21 cellular contexts compared by ENCODE assay signal in the genomic region with DNA sequence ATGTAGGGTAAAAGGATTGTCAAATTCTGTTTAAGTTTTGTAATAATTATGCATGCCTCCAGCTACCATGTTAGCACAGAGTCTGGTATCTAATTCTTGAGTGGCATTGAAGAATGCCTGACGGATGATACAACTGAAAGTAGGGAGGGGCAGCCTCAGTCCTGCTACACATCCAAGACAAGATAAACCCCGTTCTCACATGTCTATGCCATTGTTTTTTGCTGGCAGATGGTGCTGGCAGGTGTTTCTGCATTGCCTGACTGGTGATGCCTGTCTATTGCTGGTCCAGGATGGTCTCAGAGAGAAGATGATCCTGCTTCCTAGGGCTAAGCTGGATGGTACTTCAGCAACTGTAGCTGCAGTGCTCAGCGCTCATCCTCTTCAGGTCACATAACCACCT.
"Had no signal": no experiment of that assay in that cellular context is flagged by ENCODE, and none has a peak within 500 bp of the region (broad histone marks: within the 10 kb centered on the region; RNA-seq: fewer than 3 reads in every experiment).

No MANE protein-coding gene starts in this region.

- H3K27me3 Mint-ChIP-seq: activated naive CD8-positive, alpha-beta T cell treated with anti-CD3 and anti-CD28 coated beads, Interleukin-2, amount 10 ng/mL, durations not matched to agents 7 days and 5 days; brain; central memory CD8-positive, alpha-beta T cell; naive thymus-derived CD8-positive, alpha-beta T cell; stimulated activated naive CD8-positive, alpha-beta T cell treated with anti-CD3 and anti-CD28 coated beads, Interleukin-15, amount 100 ng/mL, for 72 hours; type B pancreatic cell had no signal

- H3K36me3 Mint-ChIP-seq: activated naive CD8-positive, alpha-beta T cell treated with anti-CD3 and anti-CD28 coated beads, Interleukin-2, amount 10 ng/mL, durations not matched to agents 7 days and 5 days; memory B cell; naive thymus-derived CD8-positive, alpha-beta T cell; type B pancreatic cell had no signal

- ATAC-seq: activated CD4-positive, CD25-positive, alpha-beta regulatory T cell treated with anti-CD3 and anti-CD28 coated beads, Interleukin-2, amount 50 U/mL, for 24 hours; left ventricle myocardium superior; mucosa of descending colon; naive thymus-derived CD8-positive, alpha-beta T cell; stimulated activated naive CD8-positive, alpha-beta T cell treated with anti-CD3 and anti-CD28 coated beads, Interleukin-15, amount 100 ng/mL, for 72 hours had no signal

- H3K4me1 Mint-ChIP-seq: activated naive CD8-positive, alpha-beta T cell treated with anti-CD3 and anti-CD28 coated beads, Interleukin-2, amount 10 ng/mL, durations not matched to agents 7 days and 5 days; central memory CD8-positive, alpha-beta T cell; memory B cell; naive thymus-derived CD8-positive, alpha-beta T cell; stimulated activated naive CD8-positive, alpha-beta T cell treated with anti-CD3 and anti-CD28 coated beads, Interleukin-15, amount 100 ng/mL, for 72 hours had no signal

- H3K4me3 Mint-ChIP-seq: activated naive CD8-positive, alpha-beta T cell treated with anti-CD3 and anti-CD28 coated beads, Interleukin-2, amount 10 ng/mL, durations not matched to agents 7 days and 5 days; activated T-helper 1 cell treated with anti-CD3 and anti-CD28 coated beads, Interleukin-12 subunit alpha, Interleukin-12 subunit beta, Interleukin-2, Interleukin-4 antibody, amounts not matched to agents 30 ng/mL and 10 ng/mL and 1 ng/mL, durations not matched to agents 14 hours and 24 hours and 36 hours; brain; central memory CD8-positive, alpha-beta T cell; memory B cell; naive thymus-derived CD8-positive, alpha-beta T cell; stimulated activated naive CD8-positive, alpha-beta T cell treated with anti-CD3 and anti-CD28 coated beads, Interleukin-15, amount 100 ng/mL, for 72 hours; type B pancreatic cell had no signal

- DNase-seq: activated CD4-positive, alpha-beta T cell treated with anti-CD3 and anti-CD28 coated beads, Interleukin-2, amount 50 U/mL, for 1 hour; activated CD8-positive, alpha-beta memory T cell treated with anti-CD3 and anti-CD28 coated beads for 24 hours; activated naive CD4-positive, alpha-beta T cell; activated naive CD8-positive, alpha-beta T cell treated with anti-CD3 and anti-CD28 coated beads, Interleukin-2, amount 10 ng/mL, durations not matched to agents 7 days and 5 days; effector CD8-positive, alpha-beta T cell; esophagus squamous epithelium; hypothalamus; kidney glomerular epithelial cell; left ventricle myocardium superior; mucosa of descending colon; naive thymus-derived CD8-positive, alpha-beta T cell; sigmoid colon; stimulated activated CD4-positive, alpha-beta T cell treated with anti-CD3 and anti-CD28 coated beads, Interleukin-1b, Interleukin-23, amount 100 ng/mL, for 48 hours; stimulated activated naive CD8-positive, alpha-beta T cell treated with anti-CD3 and anti-CD28 coated beads, Interleukin-15, amount 100 ng/mL, for 72 hours had no signal

- H3K27ac Mint-ChIP-seq: activated naive CD8-positive, alpha-beta T cell treated with anti-CD3 and anti-CD28 coated beads, Interleukin-2, amount 10 ng/mL, durations not matched to agents 7 days and 5 days; activated T-helper 1 cell treated with anti-CD3 and anti-CD28 coated beads, Interleukin-12 subunit alpha, Interleukin-12 subunit beta, Interleukin-2, Interleukin-4 antibody, amounts not matched to agents 30 ng/mL and 10 ng/mL and 1 ng/mL, durations not matched to agents 14 hours and 24 hours and 36 hours; memory B cell; naive thymus-derived CD8-positive, alpha-beta T cell; stimulated activated naive CD8-positive, alpha-beta T cell treated with anti-CD3 and anti-CD28 coated beads, Interleukin-15, amount 100 ng/mL, for 72 hours; type B pancreatic cell had no signal

- H3K9me3 Mint-ChIP-seq: activated naive CD8-positive, alpha-beta T cell treated with anti-CD3 and anti-CD28 coated beads, Interleukin-2, amount 10 ng/mL, durations not matched to agents 7 days and 5 days; activated T-helper 1 cell treated with anti-CD3 and anti-CD28 coated beads, Interleukin-12 subunit alpha, Interleukin-12 subunit beta, Interleukin-2, Interleukin-4 antibody, amounts not matched to agents 30 ng/mL and 10 ng/mL and 1 ng/mL, durations not matched to agents 14 hours and 24 hours and 36 hours; brain; memory B cell; type B pancreatic cell had no signal

- FAIRE-seq: endothelial cell of umbilical vein had no signal
